Comparison of ENCODE assay signal across 1 cellular context in genomic region chr1:8006037-8006963, GRCh38.
TF ChIP-seq lines count a peak whose summit lies in the region.

No MANE protein-coding gene starts in this region.

TF ChIP-seq in IMR-90, 13 proteins besides CTCF, POLR2A, EP300 and RAD21 (continued from another document):
- TF ChIP-seq MAZ (IDR thresholded peaks at IDR 0.05; ENCODE audit: borderline replicate concordance, low read depth, low read length) (no peak), SMC3 (IDR thresholded peaks at IDR 0.05; ENCODE audit: low read depth, low read length) (no peak), ELK1 (IDR thresholded peaks at IDR 0.05; ENCODE audit: borderline replicate concordance, low read depth, low read length) (no peak), CEBPB (IDR thresholded peaks at IDR 0.05; ENCODE audit: low read depth, low read length) (no peak), RCOR1 (IDR thresholded peaks at IDR 0.05; ENCODE audit: insufficient replicate concordance, low read length) (no peak), FOS (IDR thresholded peaks at IDR 0.05; ENCODE audit: low read depth, low read length) (no peak)
